In genomic region chr18:839224-840079, GRCh38 we compare ENCODE assay signal across 8 cellular contexts. TPM values are rescaled to one million over a fixed set of nuclear protein-coding genes. Genes with fewer than 3 reads are reported as not detected.
DNase-seq lines count a peak whose midpoint lies in the region; ATAC-seq and TF ChIP-seq lines count a peak whose summit lies in the region.

No MANE protein-coding gene starts in this region.

- H3K9me3 Mint-ChIP-seq in T-cell: no peaks in the 10 kb centered on the region

- in situ Hi-C loops in gastrocnemius medialis (cut with MboI; ENCODE audit: low sequenced_read_pairs in 4 of 4): loop anchor here in 2 of 4 donors (10.0 to 25.0 kb wide), 3 partner anchors 95 to 227 kb away; no protein-coding TSS in a partner anchor

- intact Hi-C loops in adrenal gland (cut with DNase I) (loop anchor here in 1 of 2 donors (5.0 to 10.0 kb wide), 2 partner anchors 102 to 215 kb away; no protein-coding TSS in a partner anchor), right cardiac atrium (cut with DNase I) (loop anchor here in 2 of 4 donors (5.0 kb wide), 3 partner anchors 97 to 217 kb away; no protein-coding TSS in a partner anchor), gastrocnemius medialis (cut with DNase I; ENCODE audit: low total_unique reads) (loop anchor here (2.0 kb wide), 1 partner anchor 215 kb away; no protein-coding TSS in a partner anchor)

- H3K36me3 ChIP-seq in adrenal gland (replicated peaks in 1 of 2) (no peaks in the 10 kb centered on the region), gastrocnemius medialis (no peaks in the 10 kb centered on the region)

- no peak overlapping the region for H3K4me3 Mint-ChIP-seq in T-cell

- H3K27ac ChIP-seq in adrenal gland: peak overlapping the region; percentile 22 to 77 (median 63)
- no peak overlapping the region for H3K27ac ChIP-seq in right cardiac atrium (ENCODE audit: low read length)
- H3K27ac ChIP-seq in gastrocnemius medialis: no peak overlapping the region

- TF ChIP-seq POLR2A in adrenal gland (IDR thresholded peaks at IDR 0.05) (no peak), gastrocnemius medialis (IDR thresholded peaks at IDR 0.05) (no peak)

- DNase-seq in NK-92 treated with Interleukin-12 subunit alpha and Interleukin-12 subunit beta, amount 100 ng/mL, for 24 hours (lab: John Stamatoyannopoulos, UW): peak; percentile 51
- DNase-seq in NK-92 (lab: John Stamatoyannopoulos, UW; ENCODE audit: unreplicated experiment) (no peak), NCI-H1436 (lab: John Stamatoyannopoulos, UW) (peak; percentile 77), T-cell (peak; percentile 49 to 89 (median 82)), adrenal gland (peak; percentile 83 to 96 (median 91)), right cardiac atrium (peak; percentile 87 to 96 (median 95)), gastrocnemius medialis (peak; percentile 52 to 65)

- peaks cover 7 to 8% (median 7%) of the 10 kb centered on the region in 3 donors for H3K4me1 Mint-ChIP-seq in T-cell

- H3K4me1 ChIP-seq in adrenal gland (replicated peaks in 1 of 2) (peaks cover 7 to 24% of the 10 kb centered on the region in 2 donors), right cardiac atrium (ENCODE audit: control insufficient read depth, insufficient read depth, low read length) (no peaks in the 10 kb centered on the region), gastrocnemius medialis (peaks cover 0 to 5% of the 10 kb centered on the region in 2 donors)

- H3K27me3 Mint-ChIP-seq in T-cell: peaks cover 0 to 1% of the 10 kb centered on the region in 2 donors

- H3K27me3 ChIP-seq in adrenal gland: no peaks in the 10 kb centered on the region
- H3K27me3 ChIP-seq in right cardiac atrium (ENCODE audit: control insufficient read depth, insufficient read depth): no peaks in the 10 kb centered on the region
- no peaks in the 10 kb centered on the region for H3K27me3 ChIP-seq in gastrocnemius medialis

- ATAC-seq in HG02852 (IDR thresholded peaks at IDR 0.05; ENCODE audit: unreplicated experiment): peak; percentile 98
- ATAC-seq in T-cell (replicated peaks in 1 of 4): peak; percentile 91 to 99 (median 95)
- ATAC-seq in right cardiac atrium: peak; percentile 93 to 94
- peak; percentile 77 to 85 for ATAC-seq in gastrocnemius medialis

- POLR2A ChIA-PET in T-cell (lab: Charles Lee): interaction anchor here in 1 of 2 donors (1.2 kb wide), 1 partner anchor 99 kb away, joined by 3 read pairs; no protein-coding TSS in a partner anchor

- H3K9me3 ChIP-seq in adrenal gland (replicated peaks in 1 of 3): no peaks in the 10 kb centered on the region
- no peaks in the 10 kb centered on the region for H3K9me3 ChIP-seq in right cardiac atrium (ENCODE audit: control insufficient read depth, low read length)
- H3K9me3 ChIP-seq in gastrocnemius medialis: no peaks in the 10 kb centered on the region

- peak; percentile 90 to 99 (median 96) for TF ChIP-seq CTCF in adrenal gland (IDR thresholded peaks at IDR 0.05)
- TF ChIP-seq CTCF in gastrocnemius medialis (IDR thresholded peaks at IDR 0.05 in 4 of 5, conservative IDR thresholded peaks at IDR 0.05 in 1 of 5): peak; percentile 78 to 99 (median 89)

- CTCF ChIA-PET in T-cell (lab: Charles Lee): interaction anchor here (0.6 to 4.1 kb wide), 39 partner anchors 9 to 1721 kb away, joined by 3 to 52 read pairs (median 4); partner anchors contain the start of gene ENOSF1 (in 1 of the 2)

- H3K36me3 Mint-ChIP-seq in T-cell: no peaks in the 10 kb centered on the region

- WGBS in adrenal gland, 4 donors: 11 to 41% (median 14%) methylated on average over 4 to 14 of the region's 14 CpGs
- WGBS in right cardiac atrium: 14% methylated on average over 14 of the region's 14 CpGs

- H3K27ac Mint-ChIP-seq in T-cell: no peak overlapping the region

- no peak overlapping the region for H3K4me3 ChIP-seq in adrenal gland
- H3K4me3 ChIP-seq in right cardiac atrium (ENCODE audit: low read length): no peak overlapping the region
- no peak overlapping the region for H3K4me3 ChIP-seq in gastrocnemius medialis

RNA-seq across cellular contexts. Expression of gene YES1, which starts 27.4 kb away (rescaled TPM):
- total RNA-seq in T-cell: 10 to 100 TPM in 2 of 5 donors, 1 to 10 TPM in 3; 7.4 to 16.3 (median 8.2) TPM
- 10 to 100 TPM; 35.3 to 84.1 (median 49.5) TPM for total RNA-seq in adrenal gland
- polyA plus RNA-seq in adrenal gland: 10 to 100 TPM; 11.5 to 33.1 (median 14.4) TPM
- total RNA-seq in right cardiac atrium: 10 to 100 TPM; 22.4 to 25.9 (median 25.1) TPM
- polyA plus RNA-seq in right cardiac atrium: 9.2 TPM
- 10 to 100 TPM; 19.2 to 39.5 (median 29.6) TPM for total RNA-seq in gastrocnemius medialis

Comparison
In these comparisons a context has a peak if more than half of its experiments do, and no peak if none do; other contexts are left out.
1. H3K27ac ChIP-seq: peak in adrenal gland (5 of 5); none in right cardiac atrium (single experiment) and gastrocnemius medialis (0 of 4).
2. Peak in every context shown above with its lines, with median percentiles within 50 percentile points of each other: ATAC-seq.